12 cellular contexts compared by ENCODE assay signal in the genomic region with DNA sequence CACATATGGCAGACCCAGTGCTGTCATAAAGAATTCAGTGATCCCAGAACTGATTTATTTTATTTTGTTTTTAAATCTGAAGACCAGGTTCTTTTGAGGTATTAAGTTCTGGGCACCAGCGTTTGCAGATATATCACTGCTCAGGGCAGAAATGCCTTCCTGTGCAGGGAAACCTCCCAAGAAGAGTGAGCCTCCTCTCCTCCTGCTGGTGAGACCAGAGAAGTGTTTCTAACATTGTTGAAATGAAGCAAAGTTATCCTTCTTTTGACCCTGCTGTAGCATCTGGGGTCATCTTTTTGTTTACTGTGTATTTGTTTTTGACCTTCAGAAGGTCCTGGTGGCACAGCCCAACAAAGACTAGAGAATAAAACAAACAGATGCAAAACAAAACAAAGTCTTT.
DNase-seq lines count a peak whose midpoint lies in the region; ATAC-seq and TF ChIP-seq lines count a peak whose summit lies in the region.
"Had no signal": no experiment of that assay in that cellular context is flagged by ENCODE, and none has a peak within 500 bp of the region (broad histone marks: within the 10 kb centered on the region; RNA-seq: fewer than 3 reads in every experiment).

No MANE protein-coding gene starts in this region.

- H3K27ac ChIP-seq in cardiac muscle cell (no peak overlapping the region), OCI-LY3 (ENCODE audit: low read length) (no peak overlapping the region), transverse colon (no peak overlapping the region)
- H3K27ac ChIP-seq: SJSA1 had no signal

- H3K79me2 ChIP-seq in OCI-LY3 (ENCODE audit: low read length) = no peaks in the 10 kb centered on the region

- DNase-seq in cardiac muscle cell (ENCODE audit: low read depth in 1 of 2, low spot score in 1 of 2) (peak; percentile 42 to 51), Right ventricle myocardium inferior (ENCODE audit: missing footprints) (no peak), foreskin melanocyte (peak; percentile 16), transverse colon (no peak), cerebellum (ENCODE audit: low spot score) (no peak)
- no peak for DNase-seq in activated T-cell treated with anti-CD3 and anti-CD28 coated beads, Interleukin-2, amount 50 U/mL, for 1 hour
- DNase-seq: activated naive CD4-positive, alpha-beta T cell treated with anti-CD3 and anti-CD28 coated beads for 36 hours; CD4-positive, CD25-positive, alpha-beta regulatory T cell; stimulated activated CD4-positive, alpha-beta T cell treated with anti-CD3 and anti-CD28 coated beads, Interleukin-1b, Interleukin-23, amount 100 ng/mL, for 48 hours had no signal

- H3K4me3 ChIP-seq in cardiac muscle cell (no peak overlapping the region), OCI-LY3 (ENCODE audit: low read length) (no peak overlapping the region), transverse colon (no peak overlapping the region)
- H3K4me3 ChIP-seq: SJSA1 had no signal

- no peak overlapping the region for H3K4me2 ChIP-seq in OCI-LY3 (ENCODE audit: low read length)

- H4K20me1 ChIP-seq in OCI-LY3 (ENCODE audit: insufficient read depth, low read length) = no peaks in the 10 kb centered on the region

- no peak overlapping the region for H3K9ac ChIP-seq in OCI-LY3 (ENCODE audit: low read length)

- H2AFZ ChIP-seq in OCI-LY3 (ENCODE audit: low read depth, low read length) = no peak overlapping the region

- TF ChIP-seq EP300 in transverse colon (IDR thresholded peaks at IDR 0.05; ENCODE audit: low read depth) = no peak

- WGBS in transverse colon (ENCODE audit: low coverage in 1 of 2), 2 donors = 29 to 36% methylated on average over 1 of the region's 1 CpG

- TF ChIP-seq CTCF in cardiac muscle cell (IDR thresholded peaks at IDR 0.05; ENCODE audit: low read depth, low read length) = peak; percentile 65
- peak; percentile 55 for TF ChIP-seq CTCF in OCI-LY3 (IDR thresholded peaks at IDR 0.05; ENCODE audit: low read depth, low read length)
- peak; percentile 27 to 44 (median 41) for TF ChIP-seq CTCF in transverse colon (IDR thresholded peaks at IDR 0.05)

- no peak for TF ChIP-seq POLR2A in transverse colon (IDR thresholded peaks at IDR 0.05)

- H3K9me3 ChIP-seq in cardiac muscle cell (ENCODE audit: low read depth) (no peaks in the 10 kb centered on the region), OCI-LY3 (ENCODE audit: insufficient read depth, low read length) (no peaks in the 10 kb centered on the region), transverse colon (no peaks in the 10 kb centered on the region)
- H3K9me3 ChIP-seq: SJSA1 had no signal

- in situ Hi-C loops in transverse colon (cut with MboI; ENCODE audit: low pct_ligation_motif_present in 1 of 4, low pct_unique_long_range_greater_than_20kb in 1 of 4, low sequenced_read_pairs in 3 of 4) = no loop called here

- no peaks in the 10 kb centered on the region for H3K4me1 ChIP-seq in cardiac muscle cell (ENCODE audit: low read depth)
- H3K4me1 ChIP-seq in OCI-LY3 (ENCODE audit: low read length) = no peaks in the 10 kb centered on the region
- H3K4me1 ChIP-seq in transverse colon = no peaks in the 10 kb centered on the region
- H3K4me1 ChIP-seq: SJSA1 had no signal

- no peaks in the 10 kb centered on the region for H3K27me3 ChIP-seq in cardiac muscle cell
- peaks cover 18% of the 10 kb centered on the region for H3K27me3 ChIP-seq in OCI-LY3 (ENCODE audit: low read depth, low read length)
- H3K27me3 ChIP-seq in transverse colon = peaks cover 1% of the 10 kb centered on the region
- H3K27me3 ChIP-seq: SJSA1 had no signal

- no peaks in the 10 kb centered on the region for H3K36me3 ChIP-seq in cardiac muscle cell
- H3K36me3 ChIP-seq in OCI-LY3 (replicated peaks; ENCODE audit: low read depth, low read length) = no peaks in the 10 kb centered on the region
- no peaks in the 10 kb centered on the region for H3K36me3 ChIP-seq in transverse colon
- H3K36me3 ChIP-seq: SJSA1 had no signal

- no peak for ATAC-seq in Right ventricle myocardium inferior
- ATAC-seq in activated CD4-positive, CD25-positive, alpha-beta regulatory T cell treated with anti-CD3 and anti-CD28 coated beads, Interleukin-2, amount 50 U/mL, for 24 hours = no peak

- intact Hi-C loops in Right ventricle myocardium inferior (cut with DNase I) (loop anchor here (1.0 to 5.0 kb wide), 2 partner anchors 149 to 364 kb away; no protein-coding TSS in a partner anchor), transverse colon (cut with DNase I; ENCODE audit: low total_unique reads) (no loop called here)

Comparison
In these comparisons a context has a peak if more than half of its experiments do, and no peak if none do; other contexts are left out.
1. DNase-seq: peak in cardiac muscle cell (2 of 2) and foreskin melanocyte (single experiment); none in Right ventricle myocardium inferior (single experiment), transverse colon (single experiment), activated T-cell treated with anti-CD3 and anti-CD28 coated beads, Interleukin-2, amount 50 U/mL, for 1 hour (single experiment) and cerebellum (single experiment).
2. Peak in every context shown above with its lines, with median percentiles within 50 percentile points of each other: CTCF ChIP-seq.